Comparison of ENCODE assay signal across 20 cellular contexts in the genomic region with DNA sequence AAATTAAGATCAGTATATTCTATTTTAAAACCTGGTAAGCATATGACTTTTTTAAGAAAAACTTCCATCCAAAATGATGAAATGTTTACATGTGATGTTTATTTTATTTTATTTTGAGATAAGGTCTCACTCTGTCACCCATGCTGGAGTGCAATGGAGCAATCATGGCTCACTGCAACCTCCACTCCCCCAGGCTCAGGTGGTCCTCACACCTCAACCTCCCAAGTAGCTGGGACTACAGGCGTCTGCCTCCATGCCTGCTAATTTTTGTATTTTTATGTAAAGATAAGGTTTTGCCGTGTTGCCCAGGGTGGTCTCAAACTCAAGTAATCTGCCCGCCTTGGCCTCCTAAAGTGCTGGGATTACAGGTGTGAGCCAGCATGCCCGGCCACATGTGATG.
DNase-seq lines count a peak whose midpoint lies in the region; ATAC-seq and TF ChIP-seq lines count a peak whose summit lies in the region.
"Had no signal": no experiment of that assay in that cellular context is flagged by ENCODE, and none has a peak within 500 bp of the region (broad histone marks: within the 10 kb centered on the region; RNA-seq: fewer than 3 reads in every experiment).

No MANE protein-coding gene starts in this region.

- dilution Hi-C loops in IMR-90 (cut with HindIII; ENCODE audit: low sequenced_read_pairs, unreplicated experiment): no loop called here

- peak overlapping the region; percentile 89 for H4K91ac ChIP-seq in IMR-90 (ENCODE audit: insufficient read depth, low read depth, low read length)

- TF ChIP-seq CTCF in IMR-90 (conservative IDR thresholded peaks at IDR 0.05; ENCODE audit: low read depth, low read length) (no peak), brain (conservative IDR thresholded peaks at IDR 0.05) (no peak), mesothelial cell of epicardium (IDR thresholded peaks at IDR 0.05; ENCODE audit: unreplicated experiment) (no peak), stomach (IDR thresholded peaks at IDR 0.05) (no peak)

- H3K27me3 ChIP-seq in IMR-90 (ENCODE audit: control insufficient read depth, insufficient read depth, low read length) (no peaks in the 10 kb centered on the region), stomach (no peaks in the 10 kb centered on the region)
- H3K27me3 ChIP-seq: MG63 had no signal

- POLR2A ChIA-PET in IMR-90 (lab: Charles Lee; ENCODE audit: unreplicated experiment): interaction anchor here (0.6 to 1.2 kb wide), 3 partner anchors 15 to 354 kb away, joined by 3 to 11 read pairs (median 7); no protein-coding TSS in a partner anchor

- H3K4ac ChIP-seq in IMR-90 (ENCODE audit: low read depth, low read length): peak overlapping the region; percentile 88

- H3K27ac Mint-ChIP-seq in brain: peak overlapping the region in 3 of 5 experiments; percentile 59 to 96 (median 71)
- H3K27ac Mint-ChIP-seq in mesothelial cell of epicardium: peak overlapping the region; percentile 87
- no peak overlapping the region for H3K27ac Mint-ChIP-seq in activated T-cell treated with anti-CD3 and anti-CD28 coated beads, Interleukin-2, amount 50 U/mL, for 24 hours
- H3K27ac Mint-ChIP-seq: activated CD4-positive, alpha-beta T cell treated with anti-CD3 and anti-CD28 coated beads for 36 hours had no signal

- H3K9me3 Mint-ChIP-seq in brain: peaks cover 0 to 4% (median 0%) of the 10 kb centered on the region in 5 experiments
- peaks cover 7% of the 10 kb centered on the region for H3K9me3 Mint-ChIP-seq in mesothelial cell of epicardium
- H3K9me3 Mint-ChIP-seq in activated T-cell treated with anti-CD3 and anti-CD28 coated beads, Interleukin-2, amount 50 U/mL, for 24 hours: no peaks in the 10 kb centered on the region

- peak overlapping the region; percentile 80 for H4K5ac ChIP-seq in IMR-90 (ENCODE audit: low read depth, low read length)

- TF ChIP-seq RAD21 in IMR-90 (IDR thresholded peaks at IDR 0.05; ENCODE audit: low read length): no peak

- H2BK15ac ChIP-seq in IMR-90 (ENCODE audit: low read depth, low read length): peak overlapping the region; percentile 96; the same call in 2 of the 3 replicates

- H2AK9ac ChIP-seq in IMR-90 (replicated peaks; ENCODE audit: low read depth, low read length, poor library complexity): peak overlapping the region; percentile 83

- ATAC-seq in IMR-90 (ENCODE audit: low read depth): peak; percentile 24
- ATAC-seq: activated CD4-positive, alpha-beta T cell treated with anti-CD3 and anti-CD28 coated beads for 36 hours had no signal

- no CpG with 5 or more reads among the region's 4 CpGs for WGBS in IMR-90 (ENCODE audit: extremely low coverage in 2 of 2, insufficient read length in 1 of 2), 2 experiments
- 83 to 92% (median 89%) methylated on average over 3 to 4 of the region's 4 CpGs for WGBS in stomach, 5 donors

- H3K4me3 Mint-ChIP-seq in brain (no peak overlapping the region), mesothelial cell of epicardium (no peak overlapping the region)
- H3K4me3 Mint-ChIP-seq in activated T-cell treated with anti-CD3 and anti-CD28 coated beads, Interleukin-2, amount 50 U/mL, for 24 hours: no peak overlapping the region
- H3K4me3 Mint-ChIP-seq: activated CD4-positive, alpha-beta T cell treated with anti-CD3 and anti-CD28 coated beads for 36 hours had no signal

- BruUV-seq in IMR-90 (replicated peaks; lab: Mats Ljungman, UMichigan): no TSS peak

- H3K27me3 Mint-ChIP-seq in brain (no peaks in the 10 kb centered on the region), mesothelial cell of epicardium (ENCODE audit: low read depth) (no peaks in the 10 kb centered on the region)
- H3K27me3 Mint-ChIP-seq in activated T-cell treated with anti-CD3 and anti-CD28 coated beads, Interleukin-2, amount 50 U/mL, for 24 hours: no peaks in the 10 kb centered on the region
- H3K27me3 Mint-ChIP-seq: activated CD4-positive, alpha-beta T cell treated with anti-CD3 and anti-CD28 coated beads for 36 hours had no signal

- peak overlapping the region; percentile 82 for H3K18ac ChIP-seq in IMR-90 (ENCODE audit: low read depth, low read length)

- H3K23ac ChIP-seq in IMR-90 (ENCODE audit: low read depth, low read length): peak overlapping the region; percentile 87

- H2BK120ac ChIP-seq in IMR-90 (ENCODE audit: low read depth, low read length): peak overlapping the region; percentile 96

- H3K14ac ChIP-seq in IMR-90 (replicated peaks; ENCODE audit: low read depth, low read length): peak overlapping the region; percentile 75

- H3K9me3 ChIP-seq in IMR-90 (ENCODE audit: control insufficient read depth, insufficient read depth, low read length): no peaks in the 10 kb centered on the region
- no peaks in the 10 kb centered on the region for H3K9me3 ChIP-seq in stomach

- H4K8ac ChIP-seq in IMR-90 (ENCODE audit: low read depth in 2 of 2, low read length in 2 of 2): peak overlapping the region; percentile 67 to 80

- H3K79me1 ChIP-seq in IMR-90 (ENCODE audit: low read depth in 1 of 2, low read length in 2 of 2): no peaks in the 10 kb centered on the region

- in situ Hi-C loops in IMR-90 (cut with MboI; ENCODE audit: low sequenced_read_pairs): no loop called here

- CTCF ChIA-PET in IMR-90 (lab: Yijun Ruan, JAX): interaction anchor here (0.8 to 1.5 kb wide), 3 partner anchors 13 to 38 kb away, joined by 3 to 4 read pairs (median 3); no protein-coding TSS in a partner anchor

- peak overlapping the region; percentile 95 for H2BK20ac ChIP-seq in IMR-90 (ENCODE audit: low read depth, low read length)

- DNase-seq in IMR-90 (no peak), mesothelial cell of epicardium (ENCODE audit: low spot score in 2 of 2, unreplicated experiment in 2 of 2) (no peak), stomach (no peak), NCI-H345 treated with DMSO at 0.1 percent for 48 hours (lab: John Stamatoyannopoulos, UW; ENCODE audit: unreplicated experiment) (no peak), ureter (ENCODE audit: low spot score) (no peak)
- no peak for DNase-seq in activated T-cell treated with anti-CD3 and anti-CD28 coated beads, Interleukin-2, amount 50 U/mL, for 24 hours
- DNase-seq: activated CD4-positive, alpha-beta T cell treated with anti-CD3 and anti-CD28 coated beads for 36 hours; activated naive CD4-positive, alpha-beta T cell; AML-193; amygdala; central memory CD4-positive, alpha-beta T cell; DMS79; midbrain; NCI-H146; NCI-H748 treated with DMSO at 0.1 percent for 48 hours; SHP77; SW 1271 had no signal

- H3K4me1 ChIP-seq in IMR-90 (ENCODE audit: control insufficient read depth, insufficient read depth, low read length) (peaks cover 34% of the 10 kb centered on the region), stomach (peaks cover 20 to 48% (median 32%) of the 10 kb centered on the region in 4 donors)

- peak overlapping the region; percentile 47 for H3K9ac ChIP-seq in IMR-90 (ENCODE audit: low read depth, low read length)
- H3K9ac ChIP-seq: GM23248 had no signal

- H4K20me1 ChIP-seq in IMR-90 (ENCODE audit: insufficient read depth, low read length): no peaks in the 10 kb centered on the region

- peaks cover 33% of the 10 kb centered on the region for H3K9me1 ChIP-seq in IMR-90 (ENCODE audit: insufficient read depth, low read length)

- peak overlapping the region; percentile 94 for H2BK5ac ChIP-seq in IMR-90 (ENCODE audit: low read depth, low read length, poor library complexity, severe bottlenecking)

- TF ChIP-seq POLR2A in IMR-90 (IDR thresholded peaks at IDR 0.05; ENCODE audit: low read depth, low read length) (no peak), stomach (IDR thresholded peaks at IDR 0.05) (no peak)

- peak overlapping the region; percentile 65 for H3K56ac ChIP-seq in IMR-90 (ENCODE audit: extremely low read depth, insufficient read depth, low read length)

- no peak for TF ChIP-seq EP300 in stomach (IDR thresholded peaks at IDR 0.05)

- H3K36me3 ChIP-seq in IMR-90 (ENCODE audit: control insufficient read depth, insufficient read depth, low read length) (no peaks in the 10 kb centered on the region), stomach (no peaks in the 10 kb centered on the region)
- H3K36me3 ChIP-seq: MG63 had no signal

- H3K4me1 Mint-ChIP-seq in brain (peaks cover 81% of the 10 kb centered on the region), mesothelial cell of epicardium (peaks cover 75% of the 10 kb centered on the region)
- H3K4me1 Mint-ChIP-seq in activated T-cell treated with anti-CD3 and anti-CD28 coated beads, Interleukin-2, amount 50 U/mL, for 24 hours (ENCODE audit: low read depth): peaks cover 18% of the 10 kb centered on the region

- H3K4me2 ChIP-seq in IMR-90 (ENCODE audit: low read depth, low read length): peak overlapping the region; percentile 13

- peak overlapping the region; percentile 72 for H2AFZ ChIP-seq in IMR-90 (replicated peaks; ENCODE audit: low read length, poor library complexity)

- peak overlapping the region; percentile 86 for H2AK5ac ChIP-seq in IMR-90 (ENCODE audit: low read depth, low read length)

- H3K4me3 ChIP-seq in IMR-90 (ENCODE audit: insufficient read depth, low read depth, low read length): no peak overlapping the region
- no peak overlapping the region for H3K4me3 ChIP-seq in stomach
- H3K4me3 ChIP-seq: GM23248, MG63 had no signal

- H3K27ac ChIP-seq in IMR-90 (ENCODE audit: insufficient read depth, low read length): peak overlapping the region; percentile 93
- peak overlapping the region; percentile 33 to 91 (median 78) for H3K27ac ChIP-seq in stomach
- H3K27ac ChIP-seq: GM23248 had no signal

- intact Hi-C loops in IMR-90 (cut with micrococcal nuclease) (loop anchor here (10.0 kb wide), 2 partner anchors 106 to 256 kb away; no protein-coding TSS in a partner anchor), stomach (cut with DNase I; ENCODE audit: low total_unique reads) (no loop called here)

- no peaks in the 10 kb centered on the region for H3K36me3 Mint-ChIP-seq in brain
- peaks cover 3% of the 10 kb centered on the region for H3K36me3 Mint-ChIP-seq in mesothelial cell of epicardium
- H3K36me3 Mint-ChIP-seq in activated T-cell treated with anti-CD3 and anti-CD28 coated beads, Interleukin-2, amount 50 U/mL, for 24 hours (ENCODE audit: low read depth): no peaks in the 10 kb centered on the region

TF ChIP-seq in IMR-90, 13 proteins besides CTCF, POLR2A, EP300 and RAD21:
- TF ChIP-seq FOS (IDR thresholded peaks at IDR 0.05; ENCODE audit: low read depth, low read length) (no peak), ELK1 (IDR thresholded peaks at IDR 0.05; ENCODE audit: borderline replicate concordance, low read depth, low read length) (no peak), CEBPB (IDR thresholded peaks at IDR 0.05; ENCODE audit: low read depth, low read length) (peak; percentile 65; the same call in 1 of the 2 replicates)
